24 cellular contexts compared by ENCODE assay signal in the genomic region with DNA sequence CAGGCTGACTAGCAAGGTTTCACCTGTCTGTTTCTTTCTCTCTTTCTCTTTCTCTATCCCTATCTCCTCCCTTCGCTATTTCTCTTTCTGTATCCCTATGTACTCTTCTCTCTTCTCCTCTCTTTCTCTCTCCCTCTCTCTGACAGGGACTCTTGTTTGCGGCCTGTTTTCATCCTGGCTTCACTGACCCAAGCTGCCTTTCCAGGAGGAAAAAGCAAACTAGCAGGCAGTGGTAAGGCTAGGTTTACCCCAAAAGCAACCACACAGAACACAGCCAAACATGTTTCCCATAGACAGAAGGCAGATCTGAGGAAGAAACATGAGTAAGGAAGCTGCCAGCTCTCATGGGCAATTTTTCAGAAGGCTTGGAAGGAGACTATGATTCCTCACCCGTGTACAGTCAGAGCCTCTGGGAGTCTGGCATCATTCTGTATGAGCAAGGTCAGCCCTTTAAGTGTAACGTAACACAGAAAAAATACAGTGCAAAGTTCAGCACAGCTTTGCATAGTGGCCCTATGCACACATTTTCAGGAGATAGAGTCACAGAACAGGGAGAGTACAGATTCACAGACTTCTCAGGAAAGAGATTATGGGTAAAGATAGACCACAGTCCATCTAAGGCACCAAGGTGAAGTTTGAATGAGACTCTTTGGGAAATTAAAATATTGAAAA.
DNase-seq lines count a peak whose midpoint lies in the region; ATAC-seq, FAIRE-seq and TF ChIP-seq lines count a peak whose summit lies in the region.
"Had no signal": no experiment of that assay in that cellular context is flagged by ENCODE, and none has a peak within 500 bp of the region (broad histone marks: within the 10 kb centered on the region; RNA-seq: fewer than 3 reads in every experiment).

No MANE protein-coding gene starts in this region.

- no peaks in the 10 kb centered on the region for H3K27me3 ChIP-seq in adipocyte (replicated peaks; ENCODE audit: control insufficient read depth, insufficient read depth, low read length)
- H3K27me3 ChIP-seq: SJSA1 had no signal

- FAIRE-seq in kidney (lab: Jason Lieb, UNC), result no peak
- FAIRE-seq: D721Med, G401.6, GM12878 had no signal

- no peaks in the 10 kb centered on the region for H3K9me3 Mint-ChIP-seq in nephron progenitor cell

- intact Hi-C loops in kidney (cut with DNase I), result no loop called here

- H3K36me3 Mint-ChIP-seq in nephron progenitor cell (ENCODE audit: low read depth), result no peaks in the 10 kb centered on the region

- peaks cover 14% of the 10 kb centered on the region for H3K4me1 ChIP-seq in adipocyte (ENCODE audit: control insufficient read depth, insufficient read depth, low read length)
- no peaks in the 10 kb centered on the region for H3K4me1 ChIP-seq in kidney (ENCODE audit: control insufficient read depth in 1 of 2, insufficient read depth in 1 of 2, low read depth in 1 of 2, low read length in 2 of 2)
- H3K4me1 ChIP-seq: HAP-1, SJSA1 had no signal

- H3K36me3 ChIP-seq in adipocyte (ENCODE audit: control insufficient read depth, insufficient read depth, low read length, severe bottlenecking) (no peaks in the 10 kb centered on the region), kidney (ENCODE audit: control insufficient read depth in 1 of 2, insufficient read depth in 2 of 2, low read length in 2 of 2) (no peaks in the 10 kb centered on the region)
- H3K36me3 ChIP-seq: HAP-1, SJSA1 had no signal

- no peaks in the 10 kb centered on the region for H3K9me3 ChIP-seq in adipocyte (ENCODE audit: control insufficient read depth, low read length)
- H3K9me3 ChIP-seq in kidney (ENCODE audit: control insufficient read depth in 1 of 2, low read length in 2 of 2), result no peaks in the 10 kb centered on the region
- H3K9me3 ChIP-seq: HAP-1, SJSA1 had no signal

- no peak overlapping the region for H3K4me3 Mint-ChIP-seq in nephron progenitor cell
- H3K4me3 Mint-ChIP-seq: HFFc6 had no signal

- ATAC-seq in left lobe of liver (peak; percentile 88), GM21723 (IDR thresholded peaks at IDR 0.05; ENCODE audit: unreplicated experiment) (no peak)
- ATAC-seq: GM12878 had no signal

- H3K27me3 Mint-ChIP-seq in nephron progenitor cell (ENCODE audit: low read depth, poor library complexity), result peaks cover 4% of the 10 kb centered on the region

- no peak for TF ChIP-seq CTCF in nephron progenitor cell (IDR thresholded peaks at IDR 0.05)
- no peak for TF ChIP-seq CTCF in kidney (IDR thresholded peaks at IDR 0.05; ENCODE audit: borderline replicate concordance, extremely low read depth, insufficient read depth)

- DNase-seq in G401 (ENCODE audit: low spot score), result peak; percentile 34
- no peak for DNase-seq in adipocyte (ENCODE audit: low read depth)
- no peak for DNase-seq in left lobe of liver (ENCODE audit: low spot score)
- no peak for DNase-seq in nephron progenitor cell
- DNase-seq in DMS114 treated with DMSO at 0.1 percent for 48 hours (lab: John Stamatoyannopoulos, UW; ENCODE audit: unreplicated experiment), result no peak
- DNase-seq in kidney, result no peak
- DNase-seq in NCI-H345 treated with DMSO at 0.1 percent for 48 hours (lab: John Stamatoyannopoulos, UW; ENCODE audit: unreplicated experiment), result no peak
- DNase-seq: DMS53, GOT3, HFFc6, NCI-H1092 treated with DMSO at 0.1 percent for 48 hours, NCI-H1436, NCI-H187 treated with DMSO at 0.1 percent for 48 hours, NCI-H2107, NCI-H524 treated with DMSO at 0.1 percent for 48 hours, PC-9, Right ventricle myocardium superior, RPMI8226 had no signal

- H3K4me3 ChIP-seq in adipocyte (ENCODE audit: low read length), result no peak overlapping the region
- H3K4me3 ChIP-seq in kidney (ENCODE audit: low read length in 2 of 2), result no peak overlapping the region
- H3K4me3 ChIP-seq: GM12878, HAP-1, PC-9, SJSA1 had no signal

- H3K27ac ChIP-seq in kidney (ENCODE audit: low read depth in 2 of 2, low read length in 2 of 2), result no peak overlapping the region
- H3K27ac ChIP-seq: PC-9, SJSA1 had no signal

- peak overlapping the region; percentile 41 for H3K27ac Mint-ChIP-seq in nephron progenitor cell
- H3K27ac Mint-ChIP-seq: HFFc6 had no signal

- in situ Hi-C loops in G401 (cut with HindIII; ENCODE audit: low sequenced_read_pairs), result no loop called here

- H3K4me1 Mint-ChIP-seq in nephron progenitor cell, result peaks cover 3% of the 10 kb centered on the region

- H3K9ac ChIP-seq in adipocyte (ENCODE audit: low read length), result peak overlapping the region; percentile 30
- H3K9ac ChIP-seq in kidney (ENCODE audit: low read length in 2 of 2), result no peak overlapping the region
